34 cellular contexts compared by ENCODE assay signal in the genomic region with DNA sequence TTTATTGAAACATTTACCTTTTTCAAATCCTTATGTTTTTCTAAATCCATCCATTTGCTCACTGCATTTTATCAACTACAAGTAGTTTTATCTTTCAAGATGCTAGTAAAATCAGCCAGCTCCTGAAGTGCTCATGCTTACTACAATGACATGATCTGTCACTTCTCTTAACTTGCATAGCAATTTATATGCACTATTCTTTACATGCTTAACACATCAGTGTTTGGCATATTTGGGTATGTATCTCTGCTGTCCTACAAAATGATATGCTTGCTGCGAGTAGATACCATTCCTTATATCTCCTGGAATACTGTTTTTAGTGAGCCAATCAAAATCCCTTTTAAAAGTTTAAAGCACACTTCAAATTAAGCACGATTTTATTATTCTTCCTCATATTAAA.
"Had no signal": no experiment of that assay in that cellular context is flagged by ENCODE, and none has a peak within 500 bp of the region (broad histone marks: within the 10 kb centered on the region; RNA-seq: fewer than 3 reads in every experiment).

No MANE protein-coding gene starts in this region.

- H3K27me3 ChIP-seq: MG63 had no signal

- H3K36me3 ChIP-seq: MG63 had no signal

- DNase-seq: Karpas-422, Kasumi-1, MG63, MM.1S, MV-4-11, NCI-H1048, NCI-H1092, NCI-H1092 treated with DMSO at 0.1 percent for 48 hours, NCI-H1105, NCI-H1105 treated with DMSO at 0.1 percent for 48 hours, NCI-H1417, NCI-H1417 treated with DMSO at 0.1 percent for 48 hours, NCI-H1436, NCI-H1436 treated with DMSO at 0.1 percent for 48 hours, NCI-H146, NCI-H1694, NCI-H1694 treated with DMSO at 0.1 percent for 48 hours, NCI-H187, NCI-H187 treated with DMSO at 0.1 percent for 48 hours, NCI-H1930, NCI-H2029, NCI-H2029 treated with DMSO at 0.1 percent for 48 hours, NCI-H2081, NCI-H2081 treated with DMSO at 0.1 percent for 48 hours, NCI-H2107, NCI-H2171, NCI-H2171 treated with DMSO at 0.1 percent for 48 hours, NCI-H2227 treated with DMSO at 0.1 percent for 48 hours, NCI-H226, NCI-H345, NCI-H446, NCI-H446 treated with DMSO at 0.1 percent for 48 hours, NCI-H510A, NCI-H510A treated with DMSO at 0.1 percent for 48 hours had no signal

- H3K4me3 ChIP-seq: MG63 had no signal

- H3K9me3 ChIP-seq: MG63 had no signal
